In genomic region chrX:47885501-47885900, GRCh38 we compare ENCODE assay signal across 20 cellular contexts.
"Had no signal": no experiment of that assay in that cellular context is flagged by ENCODE, and none has a peak within 500 bp of the region (broad histone marks: within the 10 kb centered on the region; RNA-seq: fewer than 3 reads in every experiment).

No MANE protein-coding gene starts in this region.

- DNase-seq: colonic mucosa; cortex of kidney; dermis blood vessel endothelial cell; dorsolateral prefrontal cortex; effector CD4-positive, alpha-beta T cell; effector CD8-positive, alpha-beta T cell; effector memory CD4-positive, alpha-beta T cell; effector memory CD8-positive, alpha-beta T cell; endodermal cell; erythroblast; esophagus squamous epithelium; foreskin fibroblast; foreskin keratinocyte; gastrocnemius medialis; glutamatergic neuron; head of caudate nucleus; heart left ventricle; heart right ventricle had no signal

- ATAC-seq: effector memory CD8-positive, alpha-beta T cell; esophagus mucosa; foreskin keratinocyte; gastrocnemius medialis; gastroesophageal sphincter; heart left ventricle; heart right ventricle had no signal
